ENCODE assay signal across 26 cellular contexts in the genomic region with DNA sequence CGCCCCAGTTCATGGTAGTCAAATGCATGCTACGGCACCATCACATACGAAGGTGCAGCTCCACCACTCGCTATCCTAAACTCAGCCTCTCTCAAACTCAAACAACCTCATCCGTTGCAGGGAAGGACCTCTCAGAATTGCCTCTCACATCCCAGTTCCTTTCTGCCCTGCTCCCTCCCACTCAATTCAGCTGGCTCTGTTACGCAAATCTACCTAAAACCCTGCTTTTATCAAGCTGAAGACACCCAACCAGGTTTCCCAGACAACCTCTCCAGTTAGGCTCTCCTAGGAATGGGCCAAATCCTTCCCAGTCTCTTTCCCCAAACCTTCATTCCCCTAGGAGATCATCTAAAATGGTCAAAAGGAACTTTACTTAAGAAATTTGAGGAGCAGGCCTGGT.
DNase-seq lines count a peak whose midpoint lies in the region; ATAC-seq and TF ChIP-seq lines count a peak whose summit lies in the region.
"Had no signal": no experiment of that assay in that cellular context is flagged by ENCODE, and none has a peak within 500 bp of the region (broad histone marks: within the 10 kb centered on the region; RNA-seq: fewer than 3 reads in every experiment).

No MANE protein-coding gene starts in this region.

- ATAC-seq in HG02623 (IDR thresholded peaks at IDR 0.05; ENCODE audit: unreplicated experiment) = no peak
- ATAC-seq: activated CD4-positive, CD25-positive, alpha-beta regulatory T cell treated with anti-CD3 and anti-CD28 coated beads, Interleukin-2, amount 50 U/mL, for 24 hours had no signal

- no peaks in the 10 kb centered on the region for H3K27me3 Mint-ChIP-seq in neural crest cell (ENCODE audit: low read depth)
- H3K27me3 Mint-ChIP-seq in activated naive CD8-positive, alpha-beta T cell treated with anti-CD3 and anti-CD28 coated beads for 36 hours = no peaks in the 10 kb centered on the region
- H3K27me3 Mint-ChIP-seq: activated naive CD4-positive, alpha-beta T cell treated with anti-CD3 and anti-CD28 coated beads, Interleukin-2, amount 10 ng/mL, durations not matched to agents 7 days and 5 days; brain had no signal

- H3K4me1 Mint-ChIP-seq in neural crest cell = peaks cover 47% of the 10 kb centered on the region
- peaks cover 6% of the 10 kb centered on the region for H3K4me1 Mint-ChIP-seq in activated naive CD8-positive, alpha-beta T cell treated with anti-CD3 and anti-CD28 coated beads for 36 hours
- H3K4me1 Mint-ChIP-seq: nephron had no signal

- TF ChIP-seq CTCF in NB4 (IDR thresholded peaks at IDR 0.05; ENCODE audit: low read depth, low read length) = no peak
- no peak for TF ChIP-seq CTCF in neural crest cell (conservative IDR thresholded peaks at IDR 0.05)

- no peaks in the 10 kb centered on the region for H3K27me3 ChIP-seq in H7 (ENCODE audit: control insufficient read depth, insufficient read depth, low read length)
- H3K27me3 ChIP-seq: dorsolateral prefrontal cortex, heart right ventricle, ovary, tibial nerve had no signal

- H3K27ac ChIP-seq in epithelial cell of prostate = peak overlapping the region; percentile 79
- H3K27ac ChIP-seq: GM23248, heart right ventricle, ovary, tibial nerve had no signal

- H3K27ac Mint-ChIP-seq in neural crest cell (ENCODE audit: unreplicated experiment) = peak overlapping the region; percentile 83
- no peak overlapping the region for H3K27ac Mint-ChIP-seq in activated naive CD8-positive, alpha-beta T cell treated with anti-CD3 and anti-CD28 coated beads for 36 hours
- H3K27ac Mint-ChIP-seq: activated naive CD4-positive, alpha-beta T cell treated with anti-CD3 and anti-CD28 coated beads, Interleukin-2, amount 10 ng/mL, durations not matched to agents 7 days and 5 days; activated T-helper 1 cell treated with anti-CD3 and anti-CD28 coated beads, Interleukin-12 subunit alpha, Interleukin-12 subunit beta, Interleukin-2, Interleukin-4 antibody, amounts not matched to agents 30 ng/mL and 10 ng/mL and 1 ng/mL, durations not matched to agents 14 hours and 24 hours and 36 hours; nephron had no signal

- H3K4me3 ChIP-seq in H7 (ENCODE audit: insufficient read depth, low read depth, low read length) (no peak overlapping the region), NB4 (ENCODE audit: low read depth, low read length) (no peak overlapping the region)
- H3K4me3 ChIP-seq: dorsolateral prefrontal cortex, GM23248, heart right ventricle, ovary, tibial nerve had no signal

- peaks cover 9% of the 10 kb centered on the region for H3K36me3 Mint-ChIP-seq in neural crest cell (ENCODE audit: low read depth)
- no peaks in the 10 kb centered on the region for H3K36me3 Mint-ChIP-seq in activated naive CD8-positive, alpha-beta T cell treated with anti-CD3 and anti-CD28 coated beads for 36 hours

- H3K9me3 Mint-ChIP-seq in neural crest cell = no peaks in the 10 kb centered on the region
- H3K9me3 Mint-ChIP-seq in activated naive CD8-positive, alpha-beta T cell treated with anti-CD3 and anti-CD28 coated beads for 36 hours = no peaks in the 10 kb centered on the region
- H3K9me3 Mint-ChIP-seq: activated naive CD4-positive, alpha-beta T cell treated with anti-CD3 and anti-CD28 coated beads, Interleukin-2, amount 10 ng/mL, durations not matched to agents 7 days and 5 days; activated T-helper 1 cell treated with anti-CD3 and anti-CD28 coated beads, Interleukin-12 subunit alpha, Interleukin-12 subunit beta, Interleukin-2, Interleukin-4 antibody, amounts not matched to agents 30 ng/mL and 10 ng/mL and 1 ng/mL, durations not matched to agents 14 hours and 24 hours and 36 hours; nephron had no signal

- peak; percentile 74 for DNase-seq in H7
- peak; percentile 25 for DNase-seq in NB4 (ENCODE audit: low read depth)
- no peak for DNase-seq in epithelial cell of prostate (ENCODE audit: low read depth, low spot score)
- DNase-seq in neural crest cell (ENCODE audit: low read depth, low spot score) = no peak
- DNase-seq in activated naive CD8-positive, alpha-beta T cell treated with anti-CD3 and anti-CD28 coated beads for 36 hours = no peak
- DNase-seq in NCI-H345 treated with DMSO at 0.1 percent for 48 hours (lab: John Stamatoyannopoulos, UW; ENCODE audit: unreplicated experiment) = no peak
- DNase-seq: activated CD4-positive, alpha-beta T cell treated with anti-CD3 and anti-CD28 coated beads, Interleukin-2, amount 50 U/mL, for 4 hours; activated naive CD4-positive, alpha-beta T cell treated with anti-CD3 and anti-CD28 coated beads, Interleukin-2, amount 10 ng/mL, durations not matched to agents 7 days and 5 days; amniotic stem cell; DMS79; GDM1; GM23248; heart right ventricle; Kasumi-1; OCI-M1; ovary; stimulated activated CD4-positive, alpha-beta T cell treated with anti-CD3 and anti-CD28 coated beads, Interleukin-15, amount 100 ng/mL, for 24 hours; stimulated activated CD4-positive, alpha-beta T cell treated with anti-CD3 and anti-CD28 coated beads, Interleukin-4, amount 100 ng/mL, for 4 hours; T-helper 1 cell had no signal

- H3K36me3 ChIP-seq in H7 (replicated peaks; ENCODE audit: control insufficient read depth, insufficient read depth, low read length) = no peaks in the 10 kb centered on the region; the same call in 1 of the 2 replicates
- H3K36me3 ChIP-seq: ovary had no signal

- no peak for TF ChIP-seq POLR2A in NB4 (IDR thresholded peaks at IDR 0.05; ENCODE audit: extremely low read depth, insufficient read length)

- no peak overlapping the region for H3K4me3 Mint-ChIP-seq in neural crest cell
- H3K4me3 Mint-ChIP-seq in activated naive CD8-positive, alpha-beta T cell treated with anti-CD3 and anti-CD28 coated beads for 36 hours = no peak overlapping the region
- H3K4me3 Mint-ChIP-seq: activated naive CD4-positive, alpha-beta T cell treated with anti-CD3 and anti-CD28 coated beads, Interleukin-2, amount 10 ng/mL, durations not matched to agents 7 days and 5 days; activated T-helper 1 cell treated with anti-CD3 and anti-CD28 coated beads, Interleukin-12 subunit alpha, Interleukin-12 subunit beta, Interleukin-2, Interleukin-4 antibody, amounts not matched to agents 30 ng/mL and 10 ng/mL and 1 ng/mL, durations not matched to agents 14 hours and 24 hours and 36 hours; brain; nephron had no signal

Comparison
In these comparisons a context has a peak if more than half of its experiments do, and no peak if none do; other contexts are left out.
1. DNase-seq: peak in H7 (single experiment) and NB4 (single experiment); none in epithelial cell of prostate (single experiment), neural crest cell (single experiment), activated naive CD8-positive, alpha-beta T cell treated with anti-CD3 and anti-CD28 coated beads for 36 hours (single experiment) and NCI-H345 treated with DMSO at 0.1 percent for 48 hours (single experiment).